In the genomic region with DNA sequence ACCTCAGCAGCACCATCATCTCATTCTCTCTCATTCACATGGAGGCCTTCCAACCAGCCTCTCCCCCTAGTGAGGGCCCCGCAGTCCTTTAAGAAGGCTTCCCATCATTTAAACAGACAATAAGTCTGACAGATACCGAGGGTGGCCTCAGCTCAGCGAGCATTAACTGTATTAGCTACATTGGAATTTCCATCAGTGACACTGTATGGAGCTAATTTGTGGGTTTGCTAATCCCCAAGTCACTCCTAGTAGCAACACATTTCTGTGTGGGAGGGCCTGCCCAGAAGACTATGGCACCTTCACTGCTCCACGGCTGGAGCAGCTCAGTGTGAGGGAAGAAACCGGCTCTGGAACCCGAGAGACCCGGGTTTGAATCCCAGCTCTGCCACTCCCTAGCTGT, we compare ENCODE assay signal across 17 cellular contexts.
DNase-seq lines count a peak whose midpoint lies in the region; ATAC-seq, FAIRE-seq and TF ChIP-seq lines count a peak whose summit lies in the region.
"Had no signal": no experiment of that assay in that cellular context is flagged by ENCODE, and none has a peak within 500 bp of the region (broad histone marks: within the 10 kb centered on the region; RNA-seq: fewer than 3 reads in every experiment).

No MANE protein-coding gene starts in this region.

- POLR2A ChIA-PET in IMR-90 (lab: Charles Lee; ENCODE audit: unreplicated experiment) = no interaction called here

- peaks cover 8 to 15% of the 10 kb centered on the region in 2 experiments; a peak in 3 of 4 replicates for H3K79me1 ChIP-seq in IMR-90 (ENCODE audit: low read depth in 1 of 2, low read length in 2 of 2)

- H3K4me3 Mint-ChIP-seq in endodermal cell = no peak overlapping the region
- no peak overlapping the region for H3K4me3 Mint-ChIP-seq in stimulated activated memory B cell treated with anti-CD40 and anti-IgM and Interleukin-4, amounts not matched to agents 10 μg/mL and 1 μg/mL and 100 μg/mL, for 72 hours
- H3K4me3 Mint-ChIP-seq: CD4-positive, alpha-beta memory T cell had no signal

- TF ChIP-seq CTCF in IMR-90 (conservative IDR thresholded peaks at IDR 0.05; ENCODE audit: low read depth, low read length) (no peak), endodermal cell (conservative IDR thresholded peaks at IDR 0.05) (no peak)

- TF ChIP-seq POLR2A in GM12892 (IDR thresholded peaks at IDR 0.05; ENCODE audit: low read depth, low read length) (no peak), IMR-90 (IDR thresholded peaks at IDR 0.05; ENCODE audit: low read depth, low read length) (no peak)

- H3K27ac ChIP-seq in IMR-90 (ENCODE audit: insufficient read depth, low read length) (no peak overlapping the region), endodermal cell (ENCODE audit: low read depth, low read length) (no peak overlapping the region)
- H3K27ac ChIP-seq: BLaER1 treated with 17β-estradiol and CSF1 and Interleukin-3, amounts not matched to agents 10 nM and 100 nM had no signal

- DNase-seq in GM12892 (ENCODE audit: insufficient read length) = no peak
- no peak for DNase-seq in IMR-90
- peak; percentile 58 for DNase-seq in endodermal cell
- DNase-seq in stimulated activated naive CD4-positive, alpha-beta T cell (lab: John Stamatoyannopoulos, UW) = no peak
- DNase-seq: CD4-positive, alpha-beta memory T cell; NCI-H1048; NCI-H1417 treated with DMSO at 0.1 percent for 48 hours; NCI-H187 treated with DMSO at 0.1 percent for 48 hours; NCI-H2107; NK-92 treated with Interleukin-12 subunit alpha and Interleukin-12 subunit beta, amount 100 ng/mL, for 24 hours; SIG-M5 had no signal

- intact Hi-C loops in IMR-90 (cut with micrococcal nuclease) = no loop called here

- H4K5ac ChIP-seq in IMR-90 (ENCODE audit: low read depth, low read length) = no peak overlapping the region

- H3K27me3 Mint-ChIP-seq in endodermal cell (ENCODE audit: insufficient read depth) = peaks cover 21% of the 10 kb centered on the region
- no peaks in the 10 kb centered on the region for H3K27me3 Mint-ChIP-seq in stimulated activated memory B cell treated with anti-CD40 and anti-IgM and Interleukin-4, amounts not matched to agents 10 μg/mL and 1 μg/mL and 100 μg/mL, for 72 hours
- H3K27me3 Mint-ChIP-seq: CD4-positive, alpha-beta memory T cell had no signal

- no peaks in the 10 kb centered on the region for H3K9me3 ChIP-seq in IMR-90 (ENCODE audit: control insufficient read depth, insufficient read depth, low read length)
- no peaks in the 10 kb centered on the region for H3K9me3 ChIP-seq in endodermal cell (ENCODE audit: control insufficient read depth, low read length)
- H3K9me3 ChIP-seq: BLaER1 treated with 17β-estradiol and CSF1 and Interleukin-3, amounts not matched to agents 10 nM and 100 nM; MG63 had no signal

- H3K36me3 ChIP-seq in IMR-90 (ENCODE audit: control insufficient read depth, insufficient read depth, low read length) (no peaks in the 10 kb centered on the region; the same call in 1 of the 2 replicates), endodermal cell (ENCODE audit: control insufficient read depth, insufficient read depth, low read length) (no peaks in the 10 kb centered on the region)
- H3K36me3 ChIP-seq: MG63 had no signal

- no TSS peak for BruUV-seq in IMR-90 (replicated peaks; lab: Mats Ljungman, UMichigan)

- H2AFZ ChIP-seq in IMR-90 (replicated peaks; ENCODE audit: low read length, poor library complexity) = no peak overlapping the region

- H2BK120ac ChIP-seq in IMR-90 (ENCODE audit: low read depth, low read length) = no peak overlapping the region

- no peak overlapping the region for H2AK5ac ChIP-seq in IMR-90 (ENCODE audit: low read depth, low read length)

- dilution Hi-C loops in IMR-90 (cut with HindIII; ENCODE audit: low sequenced_read_pairs, unreplicated experiment) = no loop called here

- no peak overlapping the region for H2BK5ac ChIP-seq in IMR-90 (ENCODE audit: low read depth, low read length, poor library complexity, severe bottlenecking)

- H3K4me3 ChIP-seq in IMR-90 (ENCODE audit: insufficient read depth, low read depth, low read length) = no peak overlapping the region
- no peak overlapping the region for H3K4me3 ChIP-seq in endodermal cell (ENCODE audit: low read length)
- H3K4me3 ChIP-seq: BLaER1 treated with 17β-estradiol and CSF1 and Interleukin-3, amounts not matched to agents 10 nM and 100 nM; MG63 had no signal

- no peak overlapping the region for H4K8ac ChIP-seq in IMR-90 (ENCODE audit: low read depth in 2 of 2, low read length in 2 of 2)

- no peak overlapping the region for H3K27ac Mint-ChIP-seq in endodermal cell
- peak overlapping the region; percentile 41 for H3K27ac Mint-ChIP-seq in stimulated activated memory B cell treated with anti-CD40 and anti-IgM and Interleukin-4, amounts not matched to agents 10 μg/mL and 1 μg/mL and 100 μg/mL, for 72 hours

- H3K9ac ChIP-seq in IMR-90 (ENCODE audit: low read depth, low read length) (no peak overlapping the region), endodermal cell (ENCODE audit: extremely low read depth, low read length, poor library complexity, severe bottlenecking) (no peak overlapping the region)
- H3K9ac ChIP-seq: BLaER1 treated with 17β-estradiol and CSF1 and Interleukin-3, amounts not matched to agents 10 nM and 100 nM had no signal

- H4K20me1 ChIP-seq in IMR-90 (ENCODE audit: insufficient read depth, low read length) = no peaks in the 10 kb centered on the region

- H3K4me1 ChIP-seq in IMR-90 (ENCODE audit: control insufficient read depth, insufficient read depth, low read length) (no peaks in the 10 kb centered on the region), endodermal cell (ENCODE audit: control insufficient read depth, insufficient read depth, low read length) (peaks cover 8% of the 10 kb centered on the region)

- peak overlapping the region; percentile 23 for H2AK9ac ChIP-seq in IMR-90 (replicated peaks; ENCODE audit: low read depth, low read length, poor library complexity)

- no peaks in the 10 kb centered on the region for H3K36me3 Mint-ChIP-seq in endodermal cell (ENCODE audit: low read depth)
- peaks cover 36% of the 10 kb centered on the region for H3K36me3 Mint-ChIP-seq in stimulated activated memory B cell treated with anti-CD40 and anti-IgM and Interleukin-4, amounts not matched to agents 10 μg/mL and 1 μg/mL and 100 μg/mL, for 72 hours

- no peak overlapping the region for H3K14ac ChIP-seq in IMR-90 (replicated peaks; ENCODE audit: low read depth, low read length)

- H3K23ac ChIP-seq in IMR-90 (ENCODE audit: low read depth, low read length) = no peak overlapping the region

- no peak for ATAC-seq in IMR-90 (ENCODE audit: low read depth)
- no peak for ATAC-seq in stimulated activated memory B cell treated with anti-CD40 and anti-IgM and Interleukin-4, amounts not matched to agents 10 μg/mL and 1 μg/mL and 100 μg/mL, for 72 hours
- no peak for ATAC-seq in HG03135 (IDR thresholded peaks at IDR 0.05; ENCODE audit: unreplicated experiment)
- no peak for ATAC-seq in GM18498 (IDR thresholded peaks at IDR 0.05; ENCODE audit: unreplicated experiment)

- no peak overlapping the region for H3K18ac ChIP-seq in IMR-90 (ENCODE audit: low read depth, low read length)

- TF ChIP-seq RAD21 in IMR-90 (IDR thresholded peaks at IDR 0.05; ENCODE audit: low read length) = no peak

- CTCF ChIA-PET in IMR-90 (lab: Yijun Ruan, JAX) = interaction anchor here (0.6 to 1.0 kb wide), 2 partner anchors 9 to 187 kb away, joined by 3 read pairs; no protein-coding TSS in a partner anchor

- peaks cover 2% of the 10 kb centered on the region; the same call in 1 of the 2 replicates for H3K9me1 ChIP-seq in IMR-90 (ENCODE audit: insufficient read depth, low read length)

- H3K9me3 Mint-ChIP-seq in endodermal cell = no peaks in the 10 kb centered on the region
- H3K9me3 Mint-ChIP-seq in stimulated activated memory B cell treated with anti-CD40 and anti-IgM and Interleukin-4, amounts not matched to agents 10 μg/mL and 1 μg/mL and 100 μg/mL, for 72 hours = no peaks in the 10 kb centered on the region
- H3K9me3 Mint-ChIP-seq: CD4-positive, alpha-beta memory T cell had no signal

- H2BK15ac ChIP-seq in IMR-90 (ENCODE audit: low read depth, low read length) = no peak overlapping the region

- H3K4me1 Mint-ChIP-seq in endodermal cell = peaks cover 35% of the 10 kb centered on the region
- H3K4me1 Mint-ChIP-seq in stimulated activated memory B cell treated with anti-CD40 and anti-IgM and Interleukin-4, amounts not matched to agents 10 μg/mL and 1 μg/mL and 100 μg/mL, for 72 hours = peaks cover 40% of the 10 kb centered on the region

- H3K27me3 ChIP-seq in IMR-90 (ENCODE audit: control insufficient read depth, insufficient read depth, low read length) (no peaks in the 10 kb centered on the region), endodermal cell (ENCODE audit: control insufficient read depth, insufficient read depth, low read length, poor library complexity, severe bottlenecking) (peaks cover 4% of the 10 kb centered on the region)
- H3K27me3 ChIP-seq: BLaER1 treated with 17β-estradiol and CSF1 and Interleukin-3, amounts not matched to agents 10 nM and 100 nM; MG63 had no signal

- H3K4ac ChIP-seq in IMR-90 (ENCODE audit: low read depth, low read length) = no peak overlapping the region

- WGBS in IMR-90 (ENCODE audit: extremely low coverage in 2 of 2, insufficient read length in 1 of 2), 2 experiments = 70% methylated on average over 2 of the region's 7 CpGs; no CpG with 5 or more reads in 1 of the 2 experiments
- 64 to 81% methylated on average over 3 to 7 of the region's 7 CpGs for WGBS in endodermal cell (ENCODE audit: insufficient coverage in 1 of 2, insufficient read length in 1 of 2), 2 experiments

- peak; percentile 27 for FAIRE-seq in GM12892 (lab: Jason Lieb, UNC)
- FAIRE-seq: G401.6 had no signal

- no peak overlapping the region for H4K91ac ChIP-seq in IMR-90 (ENCODE audit: insufficient read depth, low read depth, low read length)

- in situ Hi-C loops in IMR-90 (cut with MboI; ENCODE audit: low sequenced_read_pairs) = no loop called here

- H3K56ac ChIP-seq in IMR-90 (ENCODE audit: extremely low read depth, insufficient read depth, low read length) = no peak overlapping the region

- H2BK20ac ChIP-seq in IMR-90 (ENCODE audit: low read depth, low read length) = no peak overlapping the region

- no peak overlapping the region for H3K4me2 ChIP-seq in IMR-90 (ENCODE audit: low read depth, low read length)

TF ChIP-seq in IMR-90, 13 proteins besides CTCF, POLR2A, EP300 and RAD21 (continues in another document):
- no peak for TF ChIP-seq SMC3 (IDR thresholded peaks at IDR 0.05; ENCODE audit: low read depth, low read length)
- TF ChIP-seq BHLHE40 (IDR thresholded peaks at IDR 0.05; ENCODE audit: low read depth, low read length) = no peak
- no peak for TF ChIP-seq MXI1 (IDR thresholded peaks at IDR 0.05; ENCODE audit: borderline replicate concordance, low read depth, low read length)
- no peak for TF ChIP-seq FOS (IDR thresholded peaks at IDR 0.05; ENCODE audit: low read depth, low read length)
- no peak for TF ChIP-seq NFE2L2 (IDR thresholded peaks at IDR 0.05; ENCODE audit: low read depth, low read length)
- no peak for TF ChIP-seq CEBPB (IDR thresholded peaks at IDR 0.05; ENCODE audit: low read depth, low read length)
- TF ChIP-seq RFX5 (IDR thresholded peaks at IDR 0.05; ENCODE audit: low read depth, low read length) = no peak
- no peak for TF ChIP-seq RCOR1 (IDR thresholded peaks at IDR 0.05; ENCODE audit: insufficient replicate concordance, low read length)
